In the genomic region with DNA sequence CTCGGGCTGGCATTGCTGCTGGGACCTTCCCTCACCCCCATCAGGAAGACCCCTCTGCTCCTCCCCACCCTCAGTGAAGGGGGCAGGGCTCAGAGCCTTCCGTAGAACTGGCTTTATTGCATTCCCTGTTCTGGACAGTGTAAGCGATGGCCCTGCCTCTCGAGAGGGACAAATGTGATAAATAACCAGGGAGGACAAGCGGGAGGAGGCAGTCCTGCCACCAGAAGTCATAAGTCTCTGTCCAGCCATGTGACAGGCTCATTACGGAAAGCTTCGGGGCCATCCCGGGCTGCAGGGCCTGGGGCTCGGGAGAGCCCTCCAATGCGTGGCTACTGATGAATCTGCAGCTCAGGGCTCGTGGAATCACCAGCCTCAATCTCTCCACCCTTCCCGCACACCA, we compare ENCODE assay signal across 29 cellular contexts.
"Had no signal": no experiment of that assay in that cellular context is flagged by ENCODE, and none has a peak within 500 bp of the region (broad histone marks: within the 10 kb centered on the region; RNA-seq: fewer than 3 reads in every experiment).

No MANE protein-coding gene starts in this region.

- H3K9me3 Mint-ChIP-seq: immature natural killer cell; mesothelial cell of epicardium; naive thymus-derived CD4-positive, alpha-beta T cell; natural killer cell treated with Interleukin-12 subunit alpha and Interleukin-12 subunit beta and Interleukin-15 and Interleukin-18, amount 100 ng/mL, for 72 hours; neural progenitor cell; stimulated activated memory B cell treated with anti-CD40 and anti-IgM and Interleukin-4, amounts not matched to agents 10 μg/mL and 1 μg/mL and 100 μg/mL, for 72 hours; stimulated activated naive CD8-positive, alpha-beta T cell treated with anti-CD3 and anti-CD28 coated beads, Interleukin-15, amount 100 ng/mL, for 72 hours had no signal

- H3K27ac ChIP-seq: heart left ventricle, lower lobe of right lung, neural progenitor cell, ovary, right atrium auricular region, right lobe of liver, tibial nerve, upper lobe of right lung had no signal

- H3K4me2 ChIP-seq: neural progenitor cell, smooth muscle cell had no signal

- H3K4me3 Mint-ChIP-seq: immature natural killer cell; mesothelial cell of epicardium; naive thymus-derived CD4-positive, alpha-beta T cell; natural killer cell treated with Interleukin-12 subunit alpha and Interleukin-12 subunit beta and Interleukin-15 and Interleukin-18, amount 100 ng/mL, for 72 hours; neural progenitor cell; stimulated activated memory B cell treated with anti-CD40 and anti-IgM and Interleukin-4, amounts not matched to agents 10 μg/mL and 1 μg/mL and 100 μg/mL, for 72 hours; stimulated activated naive CD8-positive, alpha-beta T cell treated with anti-CD3 and anti-CD28 coated beads, Interleukin-15, amount 100 ng/mL, for 72 hours had no signal

- H3K4me1 ChIP-seq: heart left ventricle, lower lobe of right lung, neural progenitor cell, right atrium auricular region, tibial nerve, upper lobe of right lung had no signal

- H3K36me3 ChIP-seq: heart left ventricle, lower lobe of right lung, neural progenitor cell, ovary, right atrium auricular region, right lobe of liver, tibial nerve, upper lobe of right lung had no signal

- H3K27ac Mint-ChIP-seq: immature natural killer cell; mesothelial cell of epicardium; naive thymus-derived CD4-positive, alpha-beta T cell; natural killer cell treated with Interleukin-12 subunit alpha and Interleukin-12 subunit beta and Interleukin-15 and Interleukin-18, amount 100 ng/mL, for 72 hours; neural progenitor cell; progenitor cell of endocrine pancreas; stimulated activated memory B cell treated with anti-CD40 and anti-IgM and Interleukin-4, amounts not matched to agents 10 μg/mL and 1 μg/mL and 100 μg/mL, for 72 hours; stimulated activated naive CD8-positive, alpha-beta T cell treated with anti-CD3 and anti-CD28 coated beads, Interleukin-15, amount 100 ng/mL, for 72 hours had no signal

- H3K36me3 Mint-ChIP-seq: immature natural killer cell; mesothelial cell of epicardium; naive thymus-derived CD4-positive, alpha-beta T cell; natural killer cell treated with Interleukin-12 subunit alpha and Interleukin-12 subunit beta and Interleukin-15 and Interleukin-18, amount 100 ng/mL, for 72 hours; neural progenitor cell; stimulated activated memory B cell treated with anti-CD40 and anti-IgM and Interleukin-4, amounts not matched to agents 10 μg/mL and 1 μg/mL and 100 μg/mL, for 72 hours had no signal

- DNase-seq: glutamatergic neuron; heart left ventricle; hypothalamus; immature natural killer cell; kidney; left colon; left ventricle myocardium superior; lower lobe of right lung; mammary epithelial cell; mesendoderm; naive thymus-derived CD4-positive, alpha-beta T cell; ovary; right lobe of liver; stimulated activated CD4-positive, alpha-beta T cell treated with anti-CD3 and anti-CD28 coated beads, Interleukin-1b, Interleukin-23, amount 100 ng/mL, for 48 hours; stimulated activated CD4-positive, alpha-beta T cell treated with anti-CD3 and anti-CD28 coated beads, Interleukin-2, amount 100 ng/mL, for 48 hours; stimulated activated CD4-positive, alpha-beta T cell treated with anti-CD3 and anti-CD28 coated beads, Interleukin-4, amount 100 ng/mL, for 4 hours; stimulated activated CD8-positive, alpha-beta memory T cell treated with anti-CD3 and anti-CD28 coated beads, Interleukin-4, amount 100 ng/mL, for 48 hours; stimulated activated naive CD4-positive, alpha-beta T cell treated with Interleukin-2 at 50 U/mL for 16 hours; stimulated activated naive CD8-positive, alpha-beta T cell treated with anti-CD3 and anti-CD28 coated beads, Interleukin-15, amount 100 ng/mL, for 72 hours; substantia nigra; upper lobe of right lung had no signal

- H3K9me3 ChIP-seq: heart left ventricle, lower lobe of right lung, ovary, right atrium auricular region, right lobe of liver, tibial nerve, upper lobe of right lung had no signal

- H3K4me1 Mint-ChIP-seq: immature natural killer cell; neural progenitor cell; stimulated activated memory B cell treated with anti-CD40 and anti-IgM and Interleukin-4, amounts not matched to agents 10 μg/mL and 1 μg/mL and 100 μg/mL, for 72 hours; stimulated activated naive CD8-positive, alpha-beta T cell treated with anti-CD3 and anti-CD28 coated beads, Interleukin-15, amount 100 ng/mL, for 72 hours had no signal

- H3K9ac ChIP-seq: neural progenitor cell had no signal

- H3K4me3 ChIP-seq: heart left ventricle, lower lobe of right lung, neural progenitor cell, ovary, right atrium auricular region, right lobe of liver, smooth muscle cell, tibial nerve, upper lobe of right lung had no signal

- H3K27me3 ChIP-seq: ovary, right atrium auricular region, right lobe of liver, upper lobe of right lung had no signal

- ATAC-seq: heart left ventricle; left colon; left ventricle myocardium superior; naive thymus-derived CD4-positive, alpha-beta T cell; right lobe of liver; stimulated activated memory B cell treated with anti-CD40 and anti-IgM and Interleukin-4, amounts not matched to agents 10 μg/mL and 1 μg/mL and 100 μg/mL, for 72 hours; stimulated activated naive CD8-positive, alpha-beta T cell treated with anti-CD3 and anti-CD28 coated beads, Interleukin-15, amount 100 ng/mL, for 72 hours; upper lobe of right lung had no signal

- H2AFZ ChIP-seq: neural progenitor cell had no signal
